26 cellular contexts compared by ENCODE assay signal in genomic region chr4:108156391-108156790, GRCh38. TPM values are rescaled to one million over a fixed set of nuclear protein-coding genes. Genes with fewer than 3 reads are reported as not detected.
DNase-seq lines count a peak whose midpoint lies in the region; ATAC-seq and TF ChIP-seq lines count a peak whose summit lies in the region.
"Had no signal": no experiment of that assay in that cellular context is flagged by ENCODE, and none has a peak within 500 bp of the region (broad histone marks: within the 10 kb centered on the region; RNA-seq: fewer than 3 reads in every experiment).

No MANE protein-coding gene starts in this region.

- H3K9me3 ChIP-seq in CD4-positive, alpha-beta T cell (ENCODE audit: control insufficient read depth, low read length): no peaks in the 10 kb centered on the region
- H3K9me3 ChIP-seq: adrenal gland, body of pancreas, Caco-2, pancreas, SJCRH30 had no signal

- no peak overlapping the region for H3K27ac Mint-ChIP-seq in activated CD4-positive, alpha-beta T cell treated with anti-CD3 and anti-CD28 coated beads, Interleukin-2, amount 10 ng/mL, durations not matched to agents 7 days and 5 days
- peak overlapping the region; percentile 79 for H3K27ac Mint-ChIP-seq in CD4-positive, alpha-beta T cell
- peak overlapping the region; percentile 89 to 96 for H3K27ac Mint-ChIP-seq in T-cell
- H3K27ac Mint-ChIP-seq in activated naive CD8-positive, alpha-beta T cell treated with anti-CD3 and anti-CD28 coated beads, Interleukin-2, amount 50 U/mL, for 24 hours: peak overlapping the region; percentile 83

- H3K9me3 Mint-ChIP-seq in activated CD4-positive, alpha-beta T cell treated with anti-CD3 and anti-CD28 coated beads, Interleukin-2, amount 10 ng/mL, durations not matched to agents 7 days and 5 days: no peaks in the 10 kb centered on the region
- no peaks in the 10 kb centered on the region for H3K9me3 Mint-ChIP-seq in CD4-positive, alpha-beta T cell
- H3K9me3 Mint-ChIP-seq in T-cell: no peaks in the 10 kb centered on the region
- no peaks in the 10 kb centered on the region for H3K9me3 Mint-ChIP-seq in activated naive CD8-positive, alpha-beta T cell treated with anti-CD3 and anti-CD28 coated beads, Interleukin-2, amount 50 U/mL, for 24 hours
- H3K9me3 Mint-ChIP-seq: neural crest cell had no signal

- H3K27ac ChIP-seq in CD4-positive, alpha-beta T cell (ENCODE audit: low read depth, low read length): peak overlapping the region; percentile 61
- H3K27ac ChIP-seq: body of pancreas, pancreas, SJCRH30 had no signal

- H3K27me3 Mint-ChIP-seq in activated CD4-positive, alpha-beta T cell treated with anti-CD3 and anti-CD28 coated beads, Interleukin-2, amount 10 ng/mL, durations not matched to agents 7 days and 5 days: no peaks in the 10 kb centered on the region
- no peaks in the 10 kb centered on the region for H3K27me3 Mint-ChIP-seq in CD4-positive, alpha-beta T cell
- peaks cover 0 to 4% of the 10 kb centered on the region in 2 donors for H3K27me3 Mint-ChIP-seq in T-cell
- H3K27me3 Mint-ChIP-seq in activated naive CD8-positive, alpha-beta T cell treated with anti-CD3 and anti-CD28 coated beads, Interleukin-2, amount 50 U/mL, for 24 hours: no peaks in the 10 kb centered on the region

- intact Hi-C loops in CD4-positive, alpha-beta T cell (cut with DNase I, micrococcal nuclease): loop anchor here in 1 of 2 experiments (1.0 kb wide), 1 partner anchor 10 kb away; no protein-coding TSS in a partner anchor

- no peak for DNase-seq in activated CD4-positive, alpha-beta T cell treated with anti-CD3 and anti-CD28 coated beads, Interleukin-2, amount 10 ng/mL, durations not matched to agents 7 days and 5 days
- DNase-seq in activated CD4-positive, alpha-beta T cell treated with anti-CD3 and anti-CD28 coated beads for 48 hours: no peak
- no peak for DNase-seq in CD4-positive, alpha-beta T cell
- no peak for DNase-seq in T-cell
- DNase-seq in activated naive CD8-positive, alpha-beta T cell treated with anti-CD3 and anti-CD28 coated beads, Interleukin-2, amount 50 U/mL, for 24 hours: no peak
- DNase-seq in NCI-H2171 (lab: John Stamatoyannopoulos, UW): no peak
- DNase-seq: activated CD4-positive, alpha-beta T cell treated with anti-CD3 and anti-CD28 coated beads, Interleukin-2, amount 50 U/mL, for 48 hours; adrenal gland; body of pancreas; Caco-2; dorsolateral prefrontal cortex; GDM1; HCEC 1CT; KBM-7; MM.1S; NCI-H2029 treated with DMSO at 0.1 percent for 48 hours; NCI-H2227 treated with DMSO at 0.1 percent for 48 hours; NCI-H526 treated with DMSO at 0.1 percent for 48 hours; pancreas; retina; SJCRH30; small intestine; trophoblast cell had no signal

- CTCF ChIA-PET in activated CD4-positive, alpha-beta T cell treated with anti-CD3 and anti-CD28 coated beads, Interleukin-2, amount 10 ng/mL, durations not matched to agents 7 days and 5 days (lab: Charles Lee): interaction anchor here (0.6 to 2.0 kb wide), 6 partner anchors 10 to 81 kb away, joined by 3 to 5 read pairs (median 3); no protein-coding TSS in a partner anchor
- CTCF ChIA-PET in CD4-positive, alpha-beta T cell (lab: Charles Lee): interaction anchor here (0.9 to 1.9 kb wide), 4 partner anchors 12 to 137 kb away, joined by 4 to 9 read pairs (median 6); no protein-coding TSS in a partner anchor
- CTCF ChIA-PET in T-cell (lab: Charles Lee): interaction anchor here (0.5 to 1.3 kb wide), 3 partner anchors 13 to 418 kb away, joined by 3 to 6 read pairs (median 3); no protein-coding TSS in a partner anchor

- H3K4me1 Mint-ChIP-seq in activated CD4-positive, alpha-beta T cell treated with anti-CD3 and anti-CD28 coated beads, Interleukin-2, amount 10 ng/mL, durations not matched to agents 7 days and 5 days: peaks cover 83% of the 10 kb centered on the region
- H3K4me1 Mint-ChIP-seq in CD4-positive, alpha-beta T cell (ENCODE audit: low read depth): peaks cover 89% of the 10 kb centered on the region
- H3K4me1 Mint-ChIP-seq in T-cell: peaks cover 82 to 86% (median 85%) of the 10 kb centered on the region in 3 donors
- peaks cover 87% of the 10 kb centered on the region for H3K4me1 Mint-ChIP-seq in activated naive CD8-positive, alpha-beta T cell treated with anti-CD3 and anti-CD28 coated beads, Interleukin-2, amount 50 U/mL, for 24 hours

- POLR2A ChIA-PET in activated CD4-positive, alpha-beta T cell treated with anti-CD3 and anti-CD28 coated beads, Interleukin-2, amount 10 ng/mL, durations not matched to agents 7 days and 5 days (lab: Charles Lee): interaction anchor here (0.6 kb wide), 1 partner anchor 40 kb away, joined by 5 read pairs; no protein-coding TSS in a partner anchor
- POLR2A ChIA-PET in CD4-positive, alpha-beta T cell (lab: Charles Lee): interaction anchor here (0.9 to 15.5 kb wide), 12 partner anchors 8 to 416 kb away, joined by 3 to 229 read pairs (median 6); partner anchors contain the start of gene LEF1
- POLR2A ChIA-PET in T-cell (lab: Charles Lee): interaction anchor here (0.7 to 1.0 kb wide), 2 partner anchors 42 to 76 kb away, joined by 3 read pairs; no protein-coding TSS in a partner anchor

- H3K36me3 Mint-ChIP-seq in activated CD4-positive, alpha-beta T cell treated with anti-CD3 and anti-CD28 coated beads, Interleukin-2, amount 10 ng/mL, durations not matched to agents 7 days and 5 days (ENCODE audit: low read depth): peaks cover 74% of the 10 kb centered on the region
- peaks cover 85% of the 10 kb centered on the region for H3K36me3 Mint-ChIP-seq in CD4-positive, alpha-beta T cell (ENCODE audit: low read depth)
- peaks cover 57% of the 10 kb centered on the region for H3K36me3 Mint-ChIP-seq in T-cell
- peaks cover 21% of the 10 kb centered on the region for H3K36me3 Mint-ChIP-seq in activated naive CD8-positive, alpha-beta T cell treated with anti-CD3 and anti-CD28 coated beads, Interleukin-2, amount 50 U/mL, for 24 hours (ENCODE audit: low read depth)

- no peak for ATAC-seq in CD4-positive, alpha-beta T cell (ENCODE audit: poor library complexity)
- ATAC-seq in T-cell (replicated peaks in 1 of 4) (no peak), GM18517 (IDR thresholded peaks at IDR 0.05; ENCODE audit: unreplicated experiment) (no peak), GM21737 (IDR thresholded peaks at IDR 0.05; ENCODE audit: unreplicated experiment) (no peak)
- ATAC-seq in activated naive CD8-positive, alpha-beta T cell treated with anti-CD3 and anti-CD28 coated beads, Interleukin-2, amount 50 U/mL, for 24 hours: no peak
- ATAC-seq: body of pancreas, pancreas had no signal

- peak overlapping the region; percentile 85 for H3K4me3 Mint-ChIP-seq in activated CD4-positive, alpha-beta T cell treated with anti-CD3 and anti-CD28 coated beads, Interleukin-2, amount 10 ng/mL, durations not matched to agents 7 days and 5 days
- peak overlapping the region; percentile 87 for H3K4me3 Mint-ChIP-seq in CD4-positive, alpha-beta T cell
- peak overlapping the region; percentile 62 to 100 (median 99) for H3K4me3 Mint-ChIP-seq in T-cell
- H3K4me3 Mint-ChIP-seq in activated naive CD8-positive, alpha-beta T cell treated with anti-CD3 and anti-CD28 coated beads, Interleukin-2, amount 50 U/mL, for 24 hours: peak overlapping the region; percentile 73
- H3K4me3 Mint-ChIP-seq: neural crest cell had no signal

- TF ChIP-seq CTCF in CD4-positive, alpha-beta T cell (IDR thresholded peaks at IDR 0.05): no peak

- H3K27me3 ChIP-seq in CD4-positive, alpha-beta T cell (ENCODE audit: control insufficient read depth, insufficient read depth, low read length): no peaks in the 10 kb centered on the region
- H3K27me3 ChIP-seq: adrenal gland, body of pancreas, SJCRH30 had no signal

RNA-seq across cellular contexts. Expression of gene LEF1, which starts 12.3 kb away (rescaled TPM):
- total RNA-seq in activated CD4-positive, alpha-beta T cell treated with anti-CD3 and anti-CD28 coated beads, Interleukin-2, amount 10 ng/mL, durations not matched to agents 7 days and 5 days: 100 to 1,000 TPM; 386 to 498 TPM
- total RNA-seq in CD4-positive, alpha-beta T cell: 100 to 1,000 TPM; 409 to 438 TPM
- 100 to 1,000 TPM; 412 to 776 (median 500) TPM for total RNA-seq in T-cell
